ENCODE assay signal across 8 cellular contexts in genomic region chr5:149371296-149371962, GRCh38. TPM values are rescaled to one million over a fixed set of nuclear protein-coding genes. Genes with fewer than 3 reads are reported as not detected.
A peak's percentile ranks its signal among the peaks of the same experiment; 100 is the strongest.
DNase-seq lines count a peak whose midpoint lies in the region; ATAC-seq and TF ChIP-seq lines count a peak whose summit lies in the region.

No MANE protein-coding gene starts in this region.

- no peak overlapping the region for H3K4me3 Mint-ChIP-seq in activated CD4-positive, alpha-beta T cell treated with anti-CD3 and anti-CD28 coated beads for 36 hours

- ATAC-seq in GM18520 (IDR thresholded peaks at IDR 0.05; ENCODE audit: unreplicated experiment) (peak; percentile 47), HG03045 (IDR thresholded peaks at IDR 0.05; ENCODE audit: unreplicated experiment) (peak; percentile 85)
- peak; percentile 97 for ATAC-seq in activated CD4-positive, alpha-beta T cell treated with anti-CD3 and anti-CD28 coated beads for 36 hours

- H3K36me3 ChIP-seq in colonic mucosa: no peaks in the 10 kb centered on the region

- no peaks in the 10 kb centered on the region for H3K27me3 Mint-ChIP-seq in activated CD4-positive, alpha-beta T cell treated with anti-CD3 and anti-CD28 coated beads for 36 hours

- intact Hi-C loops in activated CD4-positive, alpha-beta T cell treated with anti-CD3 and anti-CD28 coated beads for 36 hours (cut with DNase I, micrococcal nuclease): loop anchor here (1.0 to 5.0 kb wide), 2 partner anchors 54 to 229 kb away; partner anchors contain the start of gene ABLIM3 (in 1 of the 2)
- intact Hi-C loops in colonic mucosa (cut with DNase I): no loop called here

- H3K27ac Mint-ChIP-seq in activated CD4-positive, alpha-beta T cell treated with anti-CD3 and anti-CD28 coated beads for 36 hours: no peak overlapping the region

- H3K4me1 ChIP-seq in colonic mucosa: no peaks in the 10 kb centered on the region

- no peak overlapping the region for H3K27ac ChIP-seq in colonic mucosa

- H3K36me3 Mint-ChIP-seq in activated CD4-positive, alpha-beta T cell treated with anti-CD3 and anti-CD28 coated beads for 36 hours (ENCODE audit: low read depth): peaks cover 11% of the 10 kb centered on the region

- no peak overlapping the region for H3K4me3 ChIP-seq in colonic mucosa

- peak; percentile 65 for TF ChIP-seq CTCF in colonic mucosa (IDR thresholded peaks at IDR 0.05)

- H3K9me3 ChIP-seq in colonic mucosa: no peaks in the 10 kb centered on the region

- H3K27me3 ChIP-seq in colonic mucosa: no peaks in the 10 kb centered on the region

- DNase-seq in AG08396 (ENCODE audit: low spot score) (peak; percentile 76), NCI-H226 (peak; percentile 28), colonic mucosa (peak; percentile 71), lung microvascular endothelial cell (ENCODE audit: low read depth in 2 of 2) (peak; percentile 65 to 80)
- DNase-seq in activated CD4-positive, alpha-beta T cell treated with anti-CD3 and anti-CD28 coated beads for 36 hours: peak; percentile 83
- peak; percentile 41 for DNase-seq in stimulated activated CD8-positive, alpha-beta memory T cell treated with anti-CD3 and anti-CD28 coated beads, Interleukin-4, amount 100 ng/mL, for 24 hours (ENCODE audit: low read depth)

- CTCF ChIA-PET in activated CD4-positive, alpha-beta T cell treated with anti-CD3 and anti-CD28 coated beads for 36 hours (lab: Charles Lee): interaction anchor here (0.5 to 3.3 kb wide), 42 partner anchors 9 to 593 kb away, joined by 3 to 26 read pairs (median 4); partner anchors contain the start of genes GRPEL2 and PCYOX1L

- peaks cover 7% of the 10 kb centered on the region for H3K4me1 Mint-ChIP-seq in activated CD4-positive, alpha-beta T cell treated with anti-CD3 and anti-CD28 coated beads for 36 hours

- H3K9ac ChIP-seq in colonic mucosa (ENCODE audit: low read depth in 2 of 2, low read length in 2 of 2): no peak overlapping the region

- H3K9me3 Mint-ChIP-seq in activated CD4-positive, alpha-beta T cell treated with anti-CD3 and anti-CD28 coated beads for 36 hours (ENCODE audit: low read depth): no peaks in the 10 kb centered on the region

- POLR2A ChIA-PET in activated CD4-positive, alpha-beta T cell treated with anti-CD3 and anti-CD28 coated beads for 36 hours (lab: Charles Lee): no interaction called here

RNA-seq across cellular contexts. Expression of gene IL17B, which starts 7.7 kb away (rescaled TPM):
- not detected for total RNA-seq in activated CD4-positive, alpha-beta T cell treated with anti-CD3 and anti-CD28 coated beads for 36 hours
- total RNA-seq in colonic mucosa (under 1 TPM in 1 of 2 donors, not detected in 1; 0.42 TPM), lung microvascular endothelial cell (not detected in 2 replicates)

RNA-seq across cellular contexts. Expression of gene PCYOX1L, which starts 13.6 kb away (rescaled TPM):
- total RNA-seq in activated CD4-positive, alpha-beta T cell treated with anti-CD3 and anti-CD28 coated beads for 36 hours: 10 to 100 TPM; 17.5 to 18.8 TPM
- 10 to 100 TPM in 1 of 2 donors, 1 to 10 TPM in 1; 4.0 to 10.1 TPM for total RNA-seq in colonic mucosa
- 9.8 and 13.3 TPM in 2 replicates for total RNA-seq in lung microvascular endothelial cell

RNA-seq across cellular contexts. Expression of gene GRPEL2, which starts 26.1 kb away (rescaled TPM):
- 10 to 100 TPM; 27.1 to 37.2 TPM for total RNA-seq in activated CD4-positive, alpha-beta T cell treated with anti-CD3 and anti-CD28 coated beads for 36 hours
- 10 to 100 TPM; 14.5 to 16.4 TPM for total RNA-seq in colonic mucosa
- total RNA-seq in lung microvascular endothelial cell: 39.7 and 128 TPM in 2 replicates

Comparison
In these comparisons a context has a peak if more than half of its experiments do, and no peak if none do; other contexts are left out.
1. DNase-seq: peak in every context shown above with its lines; median percentile 83 in activated CD4-positive, alpha-beta T cell treated with anti-CD3 and anti-CD28 coated beads for 36 hours; 76 in AG08396; 72 in lung microvascular endothelial cell; 71 in colonic mucosa; 41 in stimulated activated CD8-positive, alpha-beta memory T cell treated with anti-CD3 and anti-CD28 coated beads, Interleukin-4, amount 100 ng/mL, for 24 hours; 28 in NCI-H226.
2. ATAC-seq: peak in every context shown above with its lines; median percentile 97 in activated CD4-positive, alpha-beta T cell treated with anti-CD3 and anti-CD28 coated beads for 36 hours; 85 in HG03045; 47 in GM18520.